In genomic region chr5:149823350-149823749, GRCh38 we compare ENCODE assay signal across 27 cellular contexts.
DNase-seq lines count a peak whose midpoint lies in the region; ATAC-seq, FAIRE-seq and TF ChIP-seq lines count a peak whose summit lies in the region.
"Had no signal": no experiment of that assay in that cellular context is flagged by ENCODE, and none has a peak within 500 bp of the region (broad histone marks: within the 10 kb centered on the region; RNA-seq: fewer than 3 reads in every experiment).

No MANE protein-coding gene starts in this region.

- H3K27me3 ChIP-seq in right lobe of liver, result no peaks in the 10 kb centered on the region
- no peaks in the 10 kb centered on the region for H3K27me3 ChIP-seq in spleen (replicated peaks in 1 of 7)
- H3K27me3 ChIP-seq: Peyer's patch had no signal

- no peak for FAIRE-seq in D721Med (lab: Jason Lieb, UNC)
- FAIRE-seq: bronchial epithelial cell, GM12878 had no signal

- intact Hi-C loops in right lobe of liver (cut with DNase I), result no loop called here
- intact Hi-C loops in spleen (cut with DNase I; ENCODE audit: low total_unique reads), result no loop called here

- TF ChIP-seq POLR2A in right lobe of liver (IDR thresholded peaks at IDR 0.05) (no peak), spleen (IDR thresholded peaks at IDR 0.05) (no peak)

- TF ChIP-seq CTCF in D721Med (IDR thresholded peaks at IDR 0.05; ENCODE audit: insufficient read depth, missing control alignments), result no peak
- TF ChIP-seq CTCF in right lobe of liver (IDR thresholded peaks at IDR 0.05), result no peak
- TF ChIP-seq CTCF in spleen (IDR thresholded peaks at IDR 0.05 in 8 of 11, conservative IDR thresholded peaks at IDR 0.05 in 3 of 11), result no peak
- no peak for TF ChIP-seq CTCF in GM13976 (IDR thresholded peaks at IDR 0.05; ENCODE audit: borderline replicate concordance, control extremely low read depth, extremely low read depth, insufficient read depth, missing control alignments)

- H3K27ac ChIP-seq in cingulate gyrus (ENCODE audit: low read depth, low read length) (peak overlapping the region; percentile 5), right lobe of liver (peak overlapping the region in 2 of 3 donors; percentile 46 to 49), spleen (no peak overlapping the region)
- H3K27ac ChIP-seq: HL-60 had no signal

- H3K9me3 ChIP-seq in right lobe of liver (no peaks in the 10 kb centered on the region), spleen (no peaks in the 10 kb centered on the region)
- H3K9me3 ChIP-seq: Peyer's patch had no signal

- peak in 1 of 4 donors; percentile 4 for ATAC-seq in right lobe of liver
- ATAC-seq: activated T-helper 17 cell treated with anti-CD3 and anti-CD28 coated beads, Interleukin-2, amount 50 U/mL, for 72 hours; GM12878; T-cell had no signal

- WGBS in right lobe of liver (ENCODE audit: insufficient coverage, low coverage, low lambda C conversion rate, missing lambda C conversion rate), result 79% methylated on average over 4 of the region's 5 CpGs
- WGBS in spleen, 5 donors, result 74 to 88% (median 84%) methylated on average over 5 of the region's 5 CpGs

- DNase-seq in D721Med (ENCODE audit: insufficient read length, low spot score), result peak; percentile 45
- no peak for DNase-seq in right lobe of liver
- peak; percentile 38 for DNase-seq in spleen
- DNase-seq in NOMO-1 (lab: John Stamatoyannopoulos, UW; ENCODE audit: unreplicated experiment in 2 of 2), result no peak
- no peak for DNase-seq in SKM-1 (lab: John Stamatoyannopoulos, UW; ENCODE audit: unreplicated experiment)
- no peak for DNase-seq in GM13976 (ENCODE audit: low spot score)
- DNase-seq: activated CD4-positive, alpha-beta T cell treated with anti-CD3 and anti-CD28 coated beads, Interleukin-2, amount 50 U/mL, for 48 hours; activated CD8-positive, alpha-beta memory T cell treated with anti-CD3 and anti-CD28 coated beads, Interleukin-2, amount 50 U/mL, for 4 hours; amygdala; COR-L47; DND-41; endodermal cell; NCI-H1417; NCI-H2081 treated with DMSO at 0.1 percent for 48 hours; NCI-H226; NCI-H69; Peyer's patch; stimulated activated CD4-positive, alpha-beta T cell treated with anti-CD3 and anti-CD28 coated beads, Interleukin-1b, Interleukin-23, amount 100 ng/mL, for 48 hours; stimulated activated CD8-positive, alpha-beta memory T cell treated with anti-CD3 and anti-CD28 coated beads, Interleukin-4, amount 100 ng/mL, for 48 hours; T-cell; trophoblast cell had no signal

- H3K4me3 ChIP-seq in right lobe of liver, result no peak overlapping the region
- no peak overlapping the region for H3K4me3 ChIP-seq in spleen
- H3K4me3 ChIP-seq: GM12878, Peyer's patch, skin epidermis had no signal

- in situ Hi-C loops in GM13976 (cut with MboI; ENCODE audit: low sequenced_read_pairs, unreplicated experiment), result loop anchor here (10.0 kb wide), 1 partner anchor 159 kb away; no protein-coding TSS in a partner anchor

- H3K4me1 ChIP-seq in right lobe of liver (no peaks in the 10 kb centered on the region), spleen (peaks cover 0 to 4% (median under 1%) of the 10 kb centered on the region in 6 donors)

- H3K36me3 ChIP-seq in right lobe of liver, result peaks cover 0 to 11% (median 0%) of the 10 kb centered on the region in 4 donors
- H3K36me3 ChIP-seq in spleen, result peaks cover 0 to 62% (median 0%) of the 10 kb centered on the region in 6 donors

Comparison
In these comparisons a context has a peak if more than half of its experiments do, and no peak if none do; other contexts are left out.
1. DNase-seq: peak in D721Med (single experiment) and spleen (single experiment); none in right lobe of liver (0 of 3), NOMO-1 (0 of 2), SKM-1 (single experiment) and GM13976 (single experiment).
2. H3K27ac ChIP-seq: peak in cingulate gyrus (single experiment) and right lobe of liver (2 of 3); none in spleen (0 of 8).